11 cellular contexts compared by ENCODE assay signal in genomic region chr22:24441406-24442351, GRCh38. TPM values are rescaled to one million over a fixed set of nuclear protein-coding genes. Genes with fewer than 3 reads are reported as not detected.
DNase-seq lines count a peak whose midpoint lies in the region; ATAC-seq lines count a peak whose summit lies in the region.
"Had no signal": no experiment of that assay in that cellular context is flagged by ENCODE, and none has a peak within 500 bp of the region (broad histone marks: within the 10 kb centered on the region; RNA-seq: fewer than 3 reads in every experiment).

No MANE protein-coding gene starts in this region.

- H3K18ac ChIP-seq in trophoblast cell (ENCODE audit: low read length) = no peak overlapping the region

- H4K91ac ChIP-seq in trophoblast cell (ENCODE audit: low read depth, low read length) = no peak overlapping the region

- no peak overlapping the region for H2AK5ac ChIP-seq in trophoblast cell (ENCODE audit: low read length)

- H4K8ac ChIP-seq in trophoblast cell (ENCODE audit: low read depth, low read length) = no peak overlapping the region

- no CpG with 5 or more reads among the region's 8 CpGs for WGBS in trophoblast cell (ENCODE audit: extremely low coverage, insufficient coverage, insufficient read length)

- H3K9me3 ChIP-seq in BLaER1 (no peaks in the 10 kb centered on the region), trophoblast cell (ENCODE audit: insufficient read depth, low read depth, low read length) (no peaks in the 10 kb centered on the region)

- H3K4me1 ChIP-seq in BLaER1 (peaks cover 92% of the 10 kb centered on the region), trophoblast cell (ENCODE audit: control insufficient read depth in 1 of 2, insufficient read depth in 2 of 2, low read length in 2 of 2) (peaks cover 0 to 5% of the 10 kb centered on the region in 2 experiments)

- no peak overlapping the region for H3K23ac ChIP-seq in trophoblast cell (ENCODE audit: low read length)

- no peak overlapping the region for H2BK120ac ChIP-seq in trophoblast cell (ENCODE audit: insufficient read depth, low read length, poor library complexity)

- H3K27ac Mint-ChIP-seq in activated naive CD8-positive, alpha-beta T cell = peak overlapping the region; percentile 88
- peak overlapping the region in 4 of 6 donors; percentile 68 to 98 (median 85) for H3K27ac Mint-ChIP-seq in naive B cell

- peak; percentile 72 for DNase-seq in DMS 273 (lab: John Stamatoyannopoulos, UW; ENCODE audit: unreplicated experiment)
- no peak for DNase-seq in naive B cell
- DNase-seq in SIG-M5 (lab: John Stamatoyannopoulos, UW) = no peak
- no peak for DNase-seq in cerebellum (ENCODE audit: low spot score)
- DNase-seq in trophoblast cell = no peak
- DNase-seq: NCI-H1417; NCI-H748 treated with DMSO at 0.1 percent for 48 hours; SHP77; stimulated activated CD4-positive, alpha-beta T cell treated with anti-CD3 and anti-CD28 coated beads, Interleukin-2, amount 100 ng/mL, for 48 hours had no signal

- no peak overlapping the region for H3K4ac ChIP-seq in trophoblast cell (ENCODE audit: low read depth, low read length)

- H3K14ac ChIP-seq in trophoblast cell (ENCODE audit: low read length) = no peak overlapping the region

- no peak overlapping the region for H2AFZ ChIP-seq in trophoblast cell (ENCODE audit: insufficient read depth, low read length, poor library complexity)

- no peaks in the 10 kb centered on the region for H4K20me1 ChIP-seq in BLaER1

- H3K9ac ChIP-seq in BLaER1 (peak overlapping the region; percentile 42), trophoblast cell (ENCODE audit: low read length) (no peak overlapping the region)

- no peaks in the 10 kb centered on the region for H3K27me3 Mint-ChIP-seq in activated naive CD8-positive, alpha-beta T cell
- no peaks in the 10 kb centered on the region for H3K27me3 Mint-ChIP-seq in naive B cell

- H3K36me3 Mint-ChIP-seq in activated naive CD8-positive, alpha-beta T cell = peaks cover 8% of the 10 kb centered on the region
- H3K36me3 Mint-ChIP-seq in naive B cell = peaks cover 6 to 9% of the 10 kb centered on the region in 2 donors

- no peak overlapping the region for H2BK5ac ChIP-seq in trophoblast cell (ENCODE audit: low read depth, low read length, poor library complexity)

- H3K4me2 ChIP-seq in BLaER1 = peak overlapping the region; percentile 71
- H3K4me2 ChIP-seq in trophoblast cell (ENCODE audit: low read length) = no peak overlapping the region

- H3K9me3 Mint-ChIP-seq in activated naive CD8-positive, alpha-beta T cell (ENCODE audit: low read depth) = no peaks in the 10 kb centered on the region
- H3K9me3 Mint-ChIP-seq in naive B cell = no peaks in the 10 kb centered on the region

- peaks cover 75% of the 10 kb centered on the region for H3K4me1 Mint-ChIP-seq in activated naive CD8-positive, alpha-beta T cell (ENCODE audit: low read depth)
- H3K4me1 Mint-ChIP-seq in naive B cell = peaks cover 19 to 54% (median 54%) of the 10 kb centered on the region in 3 donors

- no peak for ATAC-seq in naive B cell (ENCODE audit: low read depth in 2 of 2)

- H3K4me3 Mint-ChIP-seq in activated naive CD8-positive, alpha-beta T cell = peak overlapping the region; percentile 31
- H3K4me3 Mint-ChIP-seq in naive B cell = no peak overlapping the region

- H3K27me3 ChIP-seq in BLaER1 (no peaks in the 10 kb centered on the region), trophoblast cell (ENCODE audit: insufficient read depth, low read length) (no peaks in the 10 kb centered on the region)

- H3K79me1 ChIP-seq in trophoblast cell (ENCODE audit: low read length) = no peaks in the 10 kb centered on the region

- H2BK12ac ChIP-seq in trophoblast cell (ENCODE audit: low read length) = no peak overlapping the region

- H3K79me2 ChIP-seq in trophoblast cell (ENCODE audit: control insufficient read depth, insufficient read depth, low read length, poor library complexity) = no peaks in the 10 kb centered on the region

- H4K12ac ChIP-seq in trophoblast cell (ENCODE audit: low read depth, low read length) = no peak overlapping the region

- H3K4me3 ChIP-seq in BLaER1 = no peak overlapping the region
- no peak overlapping the region for H3K4me3 ChIP-seq in trophoblast cell (ENCODE audit: low read depth, low read length)

- H3K36me3 ChIP-seq in BLaER1 (no peaks in the 10 kb centered on the region), trophoblast cell (ENCODE audit: control insufficient read depth in 1 of 2, insufficient read depth in 2 of 2, low read length in 2 of 2) (no peaks in the 10 kb centered on the region)

- H3K27ac ChIP-seq in BLaER1 = peak overlapping the region; percentile 47
- no peak overlapping the region for H3K27ac ChIP-seq in trophoblast cell (ENCODE audit: low read depth, low read length)

RNA-seq across cellular contexts. Expression of gene ADORA2A, which starts 14.3 kb away (rescaled TPM):
- polyA plus RNA-seq in naive B cell (ENCODE audit: low read depth in 6 of 6) = 10 to 100 TPM; 43.9 to 79.9 (median 52.5) TPM
- 12.9 TPM for total RNA-seq in cerebellum
- polyA plus RNA-seq in trophoblast cell (2013) = 2.0 and 2.6 TPM in 2 replicates

RNA-seq across cellular contexts. Expression of gene UPB1, which starts 53.5 kb away (rescaled TPM):
- under 1 TPM in 5 of 6 donors, not detected in 1; 0.08 to 0.90 (median 0.20) TPM for polyA plus RNA-seq in naive B cell (ENCODE audit: low read depth in 6 of 6)
- 0.45 TPM for total RNA-seq in cerebellum
- polyA plus RNA-seq in trophoblast cell (2013) = 0.03 and 0.04 TPM in 2 replicates
